Comparison of ENCODE assay signal across 14 cellular contexts in the genomic region with DNA sequence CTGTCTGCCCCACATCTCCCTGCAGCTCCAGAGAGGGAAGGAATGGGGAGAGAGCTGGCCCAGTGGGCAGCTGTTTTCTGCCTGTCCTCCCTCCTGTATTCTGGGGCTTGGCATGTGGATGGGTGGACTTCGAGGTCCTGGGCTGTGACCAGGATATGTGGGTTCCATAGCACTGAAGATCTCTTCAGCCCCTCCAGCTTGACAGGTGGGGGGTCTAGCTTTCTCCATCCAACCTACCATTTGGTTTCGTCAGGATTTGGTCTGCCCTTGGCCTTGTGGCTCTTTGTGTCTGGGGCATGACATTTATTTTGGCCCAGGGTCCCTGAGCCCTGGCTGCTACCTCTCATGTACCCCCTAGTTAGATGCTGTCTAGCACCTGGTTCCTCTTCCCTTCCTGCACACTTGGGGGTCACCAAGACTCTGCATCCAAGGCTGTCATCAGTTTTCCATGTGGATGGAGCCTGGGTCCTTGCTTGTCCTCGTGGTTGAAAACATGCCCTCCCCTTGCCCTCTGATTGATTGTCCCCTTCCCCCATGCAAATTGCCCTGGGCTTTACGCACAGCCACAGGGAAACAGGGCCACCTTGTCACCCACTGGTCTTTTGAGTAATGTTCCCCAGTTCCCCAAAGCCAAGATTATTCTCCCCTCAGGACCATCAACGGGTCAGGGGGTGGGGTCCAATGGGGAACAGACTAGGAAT. TPM values are rescaled to one million over a fixed set of nuclear protein-coding genes. Genes with fewer than 3 reads are reported as not detected.
DNase-seq lines count a peak whose midpoint lies in the region; ATAC-seq, FAIRE-seq and TF ChIP-seq lines count a peak whose summit lies in the region.
"Had no signal": no experiment of that assay in that cellular context is flagged by ENCODE, and none has a peak within 500 bp of the region (broad histone marks: within the 10 kb centered on the region; RNA-seq: fewer than 3 reads in every experiment).

No MANE protein-coding gene starts in this region.

- peaks cover 75% of the 10 kb centered on the region for H3K4me1 ChIP-seq in mucosa of stomach (ENCODE audit: control insufficient read depth, insufficient read depth, low read length)

- TF ChIP-seq POLR2A in H54 (IDR thresholded peaks at IDR 0.05; ENCODE audit: low read depth, low read length): no peak

- peaks cover 90% of the 10 kb centered on the region for H3K27me3 ChIP-seq in H7 (ENCODE audit: control insufficient read depth, insufficient read depth, low read length)
- no peaks in the 10 kb centered on the region for H3K27me3 ChIP-seq in mucosa of stomach (ENCODE audit: control insufficient read depth, insufficient read depth, low read length)
- H3K27me3 ChIP-seq: MG63 had no signal

- peak; percentile 80 for DNase-seq in H7
- DNase-seq in H54 (ENCODE audit: insufficient read length, low spot score): no peak
- DNase-seq in HUDEP-2 (lab: John Stamatoyannopoulos, UW; ENCODE audit: unreplicated experiment in 76 of 76): no peak
- DNase-seq: activated CD8-positive, alpha-beta memory T cell treated with anti-CD3 and anti-CD28 coated beads for 24 hours; CD4-positive, CD25-positive, alpha-beta regulatory T cell; heart right ventricle had no signal

- no peaks in the 10 kb centered on the region for H3K9me3 ChIP-seq in mucosa of stomach (ENCODE audit: control insufficient read depth, low read length)
- H3K9me3 ChIP-seq: heart right ventricle, MG63 had no signal

- no peak for ATAC-seq in GM19351 (IDR thresholded peaks at IDR 0.05; ENCODE audit: unreplicated experiment)
- ATAC-seq in HG02852 (IDR thresholded peaks at IDR 0.05; ENCODE audit: unreplicated experiment): no peak
- ATAC-seq: heart right ventricle had no signal

- H3K9ac ChIP-seq in mucosa of stomach (ENCODE audit: low read length): peak overlapping the region; percentile 63

- H3K27ac ChIP-seq in cingulate gyrus (ENCODE audit: low read depth, low read length): peak overlapping the region; percentile 88
- peak overlapping the region; percentile 75 for H3K27ac ChIP-seq in temporal lobe (ENCODE audit: low read depth, low read length)
- H3K27ac ChIP-seq: HL-60 had no signal

- no peak overlapping the region for H3K4me3 ChIP-seq in H7 (ENCODE audit: insufficient read depth, low read depth, low read length)
- no peak overlapping the region for H3K4me3 ChIP-seq in mucosa of stomach (ENCODE audit: low read length)
- H3K4me3 ChIP-seq: MG63 had no signal

- no peaks in the 10 kb centered on the region for H3K36me3 ChIP-seq in H7 (replicated peaks; ENCODE audit: control insufficient read depth, insufficient read depth, low read length)
- H3K36me3 ChIP-seq in mucosa of stomach (ENCODE audit: control insufficient read depth, insufficient read depth, low read length): no peaks in the 10 kb centered on the region
- H3K36me3 ChIP-seq: heart right ventricle, MG63 had no signal

- FAIRE-seq in H54 (lab: Jason Lieb, UNC): no peak

RNA-seq across cellular contexts. Expression of gene EPHB3, which starts 3.2 kb away (rescaled TPM):
- 8.4 and 11.1 TPM in 2 replicates for total RNA-seq in H7 (2014; rRNA removed; shearing (Covaris generic))
- 3.7 TPM for total RNA-seq in temporal lobe
- total RNA-seq: CD4-positive, CD25-positive, alpha-beta regulatory T cell; NCI-H460 had no signal
